ENCODE assay signal across 8 cellular contexts in genomic region chr7:45761545-45762205, GRCh38.
A peak's percentile ranks its signal among the peaks of the same experiment; 100 is the strongest.
DNase-seq lines count a peak whose midpoint lies in the region; ATAC-seq and TF ChIP-seq lines count a peak whose summit lies in the region.
"Not testable (repeated sequence)": the region's sequence is repeated elsewhere in the genome, so short reads cannot be mapped to it uniquely, and the experiment has no call there.

No MANE protein-coding gene starts in this region.

- not testable (repeated sequence) for TF ChIP-seq POLR2A in esophagus squamous epithelium (IDR thresholded peaks at IDR 0.05)

- in situ Hi-C loops in astrocyte of the cerebellum (cut with HindIII; ENCODE audit: low sequenced_read_pairs) = not testable (repeated sequence)

- peak overlapping the region; percentile 48 to 87 (median 73) for H3K27ac Mint-ChIP-seq in nephron
- H3K27ac Mint-ChIP-seq in stimulated activated effector memory CD8-positive, alpha-beta T cell treated with anti-CD3 and anti-CD28 coated beads, Interleukin-12 subunit alpha, Interleukin-12 subunit beta, amount 100 ng/mL, for 72 hours = peak overlapping the region; percentile 20

- H3K9me3 ChIP-seq in esophagus squamous epithelium, heart right ventricle: not testable (repeated sequence)

- not testable (repeated sequence) for H3K4me1 Mint-ChIP-seq in nephron; stimulated activated effector memory CD8-positive, alpha-beta T cell treated with anti-CD3 and anti-CD28 coated beads, Interleukin-12 subunit alpha, Interleukin-12 subunit beta, amount 100 ng/mL, for 72 hours

- peak; percentile 71 for DNase-seq in A172 (ENCODE audit: low spot score)
- DNase-seq in ELR (ENCODE audit: low read depth) = peak; percentile 96
- DNase-seq in NCI-H226 = peak; percentile 42
- DNase-seq in astrocyte of the cerebellum (ENCODE audit: low read depth) = peak; percentile 50
- not testable (repeated sequence) for DNase-seq in esophagus squamous epithelium (lab: John Stamatoyannopoulos, UW); heart right ventricle; stimulated activated effector memory CD8-positive, alpha-beta T cell treated with anti-CD3 and anti-CD28 coated beads, Interleukin-12 subunit alpha, Interleukin-12 subunit beta, amount 100 ng/mL, for 72 hours (ENCODE audit: low spot score in 2 of 2)

- H3K9me3 Mint-ChIP-seq in nephron; stimulated activated effector memory CD8-positive, alpha-beta T cell treated with anti-CD3 and anti-CD28 coated beads, Interleukin-12 subunit alpha, Interleukin-12 subunit beta, amount 100 ng/mL, for 72 hours: not testable (repeated sequence)

- not testable (repeated sequence) for H3K36me3 ChIP-seq in esophagus squamous epithelium
- H3K36me3 ChIP-seq in heart right ventricle = peaks cover 0 to 21% (median 0%) of the 10 kb centered on the region in 9 donors

- not testable (repeated sequence) for H3K4me1 ChIP-seq in esophagus squamous epithelium
- H3K4me1 ChIP-seq in heart right ventricle = peaks cover 0 to 18% (median 11%) of the 10 kb centered on the region in 9 donors

- peak; percentile 44 to 95 (median 86) for ATAC-seq in heart right ventricle
- not testable (repeated sequence) for ATAC-seq in stimulated activated effector memory CD8-positive, alpha-beta T cell treated with anti-CD3 and anti-CD28 coated beads, Interleukin-12 subunit alpha, Interleukin-12 subunit beta, amount 100 ng/mL, for 72 hours

- H3K27me3 ChIP-seq in esophagus squamous epithelium, heart right ventricle: not testable (repeated sequence)

- not testable (repeated sequence) for H3K4me3 ChIP-seq in astrocyte of the cerebellum (ENCODE audit: low read depth, low read length); esophagus squamous epithelium; heart right ventricle

- H3K27ac ChIP-seq in esophagus squamous epithelium (peak overlapping the region in 3 of 4 donors; percentile 44 to 58 (median 52)), heart right ventricle (peak overlapping the region in 9 of 10 donors; percentile 39 to 78 (median 67))

- WGBS in esophagus squamous epithelium, 2 donors = 66 to 70% methylated on average over 5 of the region's 5 CpGs
- 66 to 79% methylated on average over 5 of the region's 5 CpGs for WGBS in heart right ventricle, 2 donors

- peaks cover 15% of the 10 kb centered on the region for H3K36me3 Mint-ChIP-seq in nephron (ENCODE audit: low read depth)
- not testable (repeated sequence) for H3K36me3 Mint-ChIP-seq in stimulated activated effector memory CD8-positive, alpha-beta T cell treated with anti-CD3 and anti-CD28 coated beads, Interleukin-12 subunit alpha, Interleukin-12 subunit beta, amount 100 ng/mL, for 72 hours

- H3K4me3 Mint-ChIP-seq in nephron; stimulated activated effector memory CD8-positive, alpha-beta T cell treated with anti-CD3 and anti-CD28 coated beads, Interleukin-12 subunit alpha, Interleukin-12 subunit beta, amount 100 ng/mL, for 72 hours: not testable (repeated sequence)

- not testable (repeated sequence) for H3K27me3 Mint-ChIP-seq in nephron (ENCODE audit: low read depth)

- intact Hi-C loops in esophagus squamous epithelium (cut with DNase I); heart right ventricle (cut with DNase I): not testable (repeated sequence)

- not testable (repeated sequence) for TF ChIP-seq CTCF in astrocyte of the cerebellum (IDR thresholded peaks at IDR 0.05; ENCODE audit: low read depth, low read length, missing control alignments); esophagus squamous epithelium (IDR thresholded peaks at IDR 0.05); heart right ventricle (IDR thresholded peaks at IDR 0.05); nephron (IDR thresholded peaks at IDR 0.05; ENCODE audit: unreplicated experiment in 3 of 3)
